In the genomic region with DNA sequence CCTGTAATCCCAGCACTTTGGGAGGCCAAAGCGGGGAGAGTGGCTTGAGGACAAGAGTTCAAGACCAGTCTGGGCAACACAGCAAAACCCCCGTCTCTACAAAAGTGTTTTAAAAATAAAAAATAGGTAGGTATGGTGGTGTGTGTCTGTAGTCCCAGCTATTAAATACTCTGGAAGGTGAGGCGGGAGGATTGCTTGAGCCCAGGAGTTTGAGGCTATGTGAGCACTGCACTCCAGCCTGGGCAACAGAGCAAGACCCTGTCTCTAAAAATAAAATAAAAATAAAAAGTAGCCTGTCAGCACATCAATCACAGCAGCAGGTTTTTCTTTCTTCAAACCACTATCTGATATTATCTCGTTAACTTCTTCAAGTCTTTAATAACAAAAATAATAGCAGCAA, we compare ENCODE assay signal across 9 cellular contexts. TPM values are rescaled to one million over a fixed set of nuclear protein-coding genes. Genes with fewer than 3 reads are reported as not detected.
DNase-seq lines count a peak whose midpoint lies in the region; ATAC-seq and TF ChIP-seq lines count a peak whose summit lies in the region.
"Had no signal": no experiment of that assay in that cellular context is flagged by ENCODE, and none has a peak within 500 bp of the region (broad histone marks: within the 10 kb centered on the region; RNA-seq: fewer than 3 reads in every experiment).

No MANE protein-coding gene starts in this region.

- no peak for ATAC-seq in left ventricle myocardium superior
- ATAC-seq in GM18907 (IDR thresholded peaks at IDR 0.05; ENCODE audit: unreplicated experiment), result no peak
- ATAC-seq in aorta (ENCODE audit: low FRiP score), result no peak

- DNase-seq in left ventricle myocardium inferior (no peak), left ventricle myocardium superior (no peak), astrocyte of the cerebellum (ENCODE audit: low read depth) (no peak), kidney epithelial cell (ENCODE audit: low read depth) (no peak), uterus (no peak), amniotic stem cell (lab: John Stamatoyannopoulos, UW) (no peak), aorta (no peak)
- DNase-seq: activated CD4-positive, CD25-positive, alpha-beta regulatory T cell treated with anti-CD3 and anti-CD28 coated beads, Interleukin-2, amount 50 U/mL, for 72 hours had no signal

- no peak for TF ChIP-seq POLR2A in uterus (IDR thresholded peaks at IDR 0.05)

- intact Hi-C loops in left ventricle myocardium inferior (cut with micrococcal nuclease) (loop anchor here (10.0 kb wide), 1 partner anchor 73 kb away; no protein-coding TSS in a partner anchor), left ventricle myocardium superior (cut with micrococcal nuclease) (loop anchor here (10.0 kb wide), 1 partner anchor 63 kb away; no protein-coding TSS in a partner anchor), uterus (cut with DNase I; ENCODE audit: low total_unique reads) (no loop called here), aorta (cut with DNase I) (loop anchor here in 1 of 2 donors (5.0 kb wide), 1 partner anchor 75 kb away; no protein-coding TSS in a partner anchor)

- H3K4me1 ChIP-seq in left ventricle myocardium inferior, result peaks cover 60% of the 10 kb centered on the region
- peaks cover 4 to 15% of the 10 kb centered on the region in 2 donors for H3K4me1 ChIP-seq in uterus
- H3K4me1 ChIP-seq in aorta (ENCODE audit: control insufficient read depth in 1 of 2, insufficient read depth in 2 of 2, low read length in 2 of 2), result peaks cover 0 to 3% of the 10 kb centered on the region in 2 donors

- no peaks in the 10 kb centered on the region for H3K9me3 ChIP-seq in left ventricle myocardium inferior (replicated peaks)
- H3K9me3 ChIP-seq in uterus, result no peaks in the 10 kb centered on the region
- H3K9me3 ChIP-seq in aorta (ENCODE audit: control insufficient read depth, low read length), result no peaks in the 10 kb centered on the region

- WGBS in aorta, 2 donors, result 76 to 79% methylated on average over 4 of the region's 4 CpGs

- H3K4me3 ChIP-seq in left ventricle myocardium inferior (peak overlapping the region; percentile 78), astrocyte of the cerebellum (ENCODE audit: low read depth, low read length) (peak overlapping the region; percentile 65), kidney epithelial cell (ENCODE audit: low read depth, low read length) (peak overlapping the region; percentile 10), uterus (peak overlapping the region; percentile 58 to 68), aorta (ENCODE audit: low read length in 2 of 2) (no peak overlapping the region)

- TF ChIP-seq CTCF in left ventricle myocardium inferior (IDR thresholded peaks at IDR 0.05; ENCODE audit: borderline replicate concordance) (no peak), astrocyte of the cerebellum (IDR thresholded peaks at IDR 0.05; ENCODE audit: low read depth, low read length, missing control alignments) (no peak), kidney epithelial cell (IDR thresholded peaks at IDR 0.05; ENCODE audit: insufficient read depth, low read length, poor library complexity, severe bottlenecking) (no peak), uterus (IDR thresholded peaks at IDR 0.05) (no peak)

- H3K27me3 ChIP-seq in left ventricle myocardium inferior (ENCODE audit: low read depth) (no peaks in the 10 kb centered on the region), kidney epithelial cell (ENCODE audit: control insufficient read depth, insufficient read depth, low read length) (no peaks in the 10 kb centered on the region), uterus (no peaks in the 10 kb centered on the region), aorta (ENCODE audit: control insufficient read depth in 1 of 2, insufficient read depth in 2 of 2, low read length in 1 of 2) (no peaks in the 10 kb centered on the region)

- H3K36me3 ChIP-seq in left ventricle myocardium inferior (no peaks in the 10 kb centered on the region), kidney epithelial cell (ENCODE audit: control insufficient read depth, insufficient read depth, low read length) (no peaks in the 10 kb centered on the region), uterus (no peaks in the 10 kb centered on the region), aorta (ENCODE audit: control insufficient read depth in 1 of 2, insufficient read depth in 2 of 2, low read length in 1 of 2) (no peaks in the 10 kb centered on the region)

- H3K27ac ChIP-seq in left ventricle myocardium inferior (replicated peaks) (peak overlapping the region; percentile 97), uterus (peak overlapping the region; percentile 82 to 96), aorta (ENCODE audit: low read depth in 1 of 2, low read length in 2 of 2) (no peak overlapping the region)

- in situ Hi-C loops in astrocyte of the cerebellum (cut with HindIII; ENCODE audit: low sequenced_read_pairs), result no loop called here

RNA-seq across cellular contexts. Expression of gene USP31, which starts 1.6 kb away (rescaled TPM):
- 28.2 TPM for total RNA-seq in left ventricle myocardium inferior
- 25.0 TPM for total RNA-seq in left ventricle myocardium superior
- 15.1 and 16.1 TPM in 2 replicates for total RNA-seq in kidney epithelial cell
- 10 to 100 TPM; 11.8 to 62.0 (median 28.2) TPM for total RNA-seq in uterus
- 10 to 100 TPM; 19.6 to 24.6 TPM for total RNA-seq in aorta
- polyA plus RNA-seq in aorta, result 1 to 10 TPM; 1.4 to 2.6 TPM

RNA-seq across cellular contexts. Expression of gene SCNN1G, which starts 34.9 kb away (rescaled TPM):
- not detected for total RNA-seq in left ventricle myocardium inferior
- 0.12 TPM for total RNA-seq in left ventricle myocardium superior
- total RNA-seq in kidney epithelial cell, result not detected in 2 replicates
- total RNA-seq in uterus, result under 1 TPM in 3 of 4 donors, not detected in 1; under 0.01 to 0.62 (median 0.40) TPM
- not detected for total RNA-seq in aorta
- polyA plus RNA-seq in aorta, result under 1 TPM in 1 of 2 donors, not detected in 1; 0.63 TPM

Comparison
In these comparisons a context has a peak if more than half of its experiments do, and no peak if none do; other contexts are left out.
1. H3K27ac ChIP-seq: peak in left ventricle myocardium inferior (single experiment) and uterus (2 of 2); none in aorta (0 of 2).
2. H3K4me3 ChIP-seq: peak in left ventricle myocardium inferior (single experiment), astrocyte of the cerebellum (single experiment), kidney epithelial cell (single experiment) and uterus (2 of 2); none in aorta (0 of 2).